Comparison of ENCODE assay signal across 10 cellular contexts in genomic region chr15:67144609-67145306, GRCh38.
DNase-seq lines count a peak whose midpoint lies in the region; ATAC-seq and TF ChIP-seq lines count a peak whose summit lies in the region.
"Had no signal": no experiment of that assay in that cellular context is flagged by ENCODE, and none has a peak within 500 bp of the region (broad histone marks: within the 10 kb centered on the region; RNA-seq: fewer than 3 reads in every experiment).

No MANE protein-coding gene starts in this region.

- H2BK15ac ChIP-seq in mesendoderm (replicated peaks; ENCODE audit: low read depth), result no peak overlapping the region

- peak overlapping the region; percentile 64 for H3K4me3 Mint-ChIP-seq in activated T-helper 1 cell treated with anti-CD3 and anti-CD28 coated beads, Interleukin-12 subunit alpha, Interleukin-12 subunit beta, Interleukin-2, Interleukin-4 antibody, amounts not matched to agents 30 ng/mL and 10 ng/mL and 1 ng/mL, durations not matched to agents 14 hours and 24 hours and 36 hours

- peaks cover 94% of the 10 kb centered on the region for H3K79me2 ChIP-seq in ACC112 (ENCODE audit: control insufficient read depth, insufficient read depth, low read length, unreplicated experiment)
- peaks cover 2% of the 10 kb centered on the region for H3K79me2 ChIP-seq in mesendoderm (ENCODE audit: control insufficient read depth, insufficient read depth, low read length)

- no peak overlapping the region for H3K9ac ChIP-seq in mesendoderm (ENCODE audit: low read length)

- H3K9me3 Mint-ChIP-seq in activated T-helper 1 cell treated with anti-CD3 and anti-CD28 coated beads, Interleukin-12 subunit alpha, Interleukin-12 subunit beta, Interleukin-2, Interleukin-4 antibody, amounts not matched to agents 30 ng/mL and 10 ng/mL and 1 ng/mL, durations not matched to agents 14 hours and 24 hours and 36 hours, result no peaks in the 10 kb centered on the region

- peaks cover 5% of the 10 kb centered on the region for H3K79me1 ChIP-seq in mesendoderm (ENCODE audit: low read length)

- H2AK5ac ChIP-seq in mesendoderm (ENCODE audit: low read length), result no peak overlapping the region

- POLR2A ChIA-PET in HEK293 (lab: Yijun Ruan, JAX), result no interaction called here

- no peak overlapping the region for H2BK120ac ChIP-seq in mesendoderm (ENCODE audit: low read depth, low read length)

- no CpG with 5 or more reads among the region's 7 CpGs for WGBS in mesendoderm (ENCODE audit: extremely low coverage, insufficient coverage, low lambda C conversion rate)

- H3K36me3 ChIP-seq in ACC112 (ENCODE audit: insufficient read depth, low read length) (no peaks in the 10 kb centered on the region; the same call in 1 of the 2 replicates), HEK293 (ENCODE audit: control insufficient read depth in 2 of 2, insufficient read depth in 1 of 2, low read length in 2 of 2) (no peaks in the 10 kb centered on the region), mesendoderm (ENCODE audit: control insufficient read depth, insufficient read depth, low read length) (no peaks in the 10 kb centered on the region)

- no peak overlapping the region for H2BK5ac ChIP-seq in mesendoderm (ENCODE audit: low read length)

- H3K23ac ChIP-seq in mesendoderm (ENCODE audit: low read length), result no peak overlapping the region

- H3K18ac ChIP-seq in mesendoderm (ENCODE audit: low read length), result peak overlapping the region; percentile 54

- DNase-seq in activated T-helper 1 cell treated with anti-CD3 and anti-CD28 coated beads, Interleukin-12 subunit alpha, Interleukin-12 subunit beta, Interleukin-2, Interleukin-4 antibody, amounts not matched to agents 30 ng/mL and 10 ng/mL and 1 ng/mL, durations not matched to agents 14 hours and 24 hours and 36 hours (ENCODE audit: low spot score), result peak; percentile 17
- DNase-seq in mesendoderm (peak; percentile 77), GM13976 (ENCODE audit: low spot score) (no peak), LoVo (ENCODE audit: low spot score) (no peak)
- DNase-seq: DND-41, GOT3 had no signal

- H3K27ac ChIP-seq in ACC112 (ENCODE audit: low read depth, low read length) (peak overlapping the region; percentile 99), HEK293 (ENCODE audit: extremely low read depth, low read depth, low read length) (no peak overlapping the region), mesendoderm (ENCODE audit: low read depth, low read length) (no peak overlapping the region)

- H3K4me3 ChIP-seq in ACC112 (ENCODE audit: low read depth, low read length) (no peak overlapping the region), HEK293 (ENCODE audit: low read depth, low read length) (no peak overlapping the region), mesendoderm (ENCODE audit: low read length) (no peak overlapping the region)

- peaks cover 100% of the 10 kb centered on the region for H3K4me1 ChIP-seq in ACC112 (ENCODE audit: control insufficient read depth, insufficient read depth, low read length, unreplicated experiment)
- peaks cover 49% of the 10 kb centered on the region for H3K4me1 ChIP-seq in HEK293 (ENCODE audit: control insufficient read depth, insufficient read depth, low read length)
- peaks cover 11% of the 10 kb centered on the region for H3K4me1 ChIP-seq in mesendoderm (ENCODE audit: control insufficient read depth, low read depth, low read length)

- H3K9me3 ChIP-seq in HEK293 (ENCODE audit: control insufficient read depth, insufficient read depth, low read depth, low read length), result no peaks in the 10 kb centered on the region

- in situ Hi-C loops in GM13976 (cut with MboI; ENCODE audit: low sequenced_read_pairs, unreplicated experiment), result no loop called here

- ATAC-seq in HG02870 (IDR thresholded peaks at IDR 0.05; ENCODE audit: unreplicated experiment), result no peak
- ATAC-seq in HG03175 (IDR thresholded peaks at IDR 0.05; ENCODE audit: unreplicated experiment), result no peak

- H3K27ac Mint-ChIP-seq in activated T-helper 1 cell treated with anti-CD3 and anti-CD28 coated beads, Interleukin-12 subunit alpha, Interleukin-12 subunit beta, Interleukin-2, Interleukin-4 antibody, amounts not matched to agents 30 ng/mL and 10 ng/mL and 1 ng/mL, durations not matched to agents 14 hours and 24 hours and 36 hours, result peak overlapping the region; percentile 77

- H3K4me2 ChIP-seq in mesendoderm (ENCODE audit: low read length), result no peak overlapping the region

- peak overlapping the region; percentile 12 for H3K56ac ChIP-seq in mesendoderm (ENCODE audit: low read length)

- peaks cover 37% of the 10 kb centered on the region for H3K36me3 Mint-ChIP-seq in activated T-helper 1 cell treated with anti-CD3 and anti-CD28 coated beads, Interleukin-12 subunit alpha, Interleukin-12 subunit beta, Interleukin-2, Interleukin-4 antibody, amounts not matched to agents 30 ng/mL and 10 ng/mL and 1 ng/mL, durations not matched to agents 14 hours and 24 hours and 36 hours (ENCODE audit: low read depth)

- CTCF ChIA-PET in HEK293 (lab: Yijun Ruan, JAX), result no interaction called here

- no peak overlapping the region for H4K5ac ChIP-seq in mesendoderm (ENCODE audit: low read length)

- no peak overlapping the region for H4K8ac ChIP-seq in mesendoderm (ENCODE audit: low read depth, low read length)

- intact Hi-C loops in activated T-helper 1 cell treated with anti-CD3 and anti-CD28 coated beads, Interleukin-12 subunit alpha, Interleukin-12 subunit beta, Interleukin-2, Interleukin-4 antibody, amounts not matched to agents 30 ng/mL and 10 ng/mL and 1 ng/mL, durations not matched to agents 14 hours and 24 hours and 36 hours (cut with micrococcal nuclease), result loop anchor here (5.0 kb wide), 1 partner anchor 122 kb away; no protein-coding TSS in a partner anchor

- no peaks in the 10 kb centered on the region for H3K27me3 ChIP-seq in ACC112 (ENCODE audit: insufficient read depth, low read length)
- no peaks in the 10 kb centered on the region for H3K27me3 ChIP-seq in mesendoderm (ENCODE audit: insufficient read depth, low read length, poor library complexity)

- peaks cover 100% of the 10 kb centered on the region for H3K4me1 Mint-ChIP-seq in activated T-helper 1 cell treated with anti-CD3 and anti-CD28 coated beads, Interleukin-12 subunit alpha, Interleukin-12 subunit beta, Interleukin-2, Interleukin-4 antibody, amounts not matched to agents 30 ng/mL and 10 ng/mL and 1 ng/mL, durations not matched to agents 14 hours and 24 hours and 36 hours (ENCODE audit: low read depth)

- no peaks in the 10 kb centered on the region for H3K27me3 Mint-ChIP-seq in activated T-helper 1 cell treated with anti-CD3 and anti-CD28 coated beads, Interleukin-12 subunit alpha, Interleukin-12 subunit beta, Interleukin-2, Interleukin-4 antibody, amounts not matched to agents 30 ng/mL and 10 ng/mL and 1 ng/mL, durations not matched to agents 14 hours and 24 hours and 36 hours (ENCODE audit: insufficient read depth)

- no peak overlapping the region for H2AFZ ChIP-seq in ACC112 (ENCODE audit: low read length, unreplicated experiment)

- TF ChIP-seq CTCF in HEK293 (tag by site-specific recombination; IDR thresholded peaks at IDR 0.05) (no peak), GM13976 (IDR thresholded peaks at IDR 0.05; ENCODE audit: borderline replicate concordance, control extremely low read depth, extremely low read depth, insufficient read depth, missing control alignments) (no peak)

- H3K4ac ChIP-seq in mesendoderm (ENCODE audit: low read depth, low read length), result peak overlapping the region; percentile 39

TF ChIP-seq in HEK293, 187 proteins besides CTCF, POLR2A, EP300 and RAD21:
- TF ChIP-seq MYNN (tag by site-specific recombination; IDR thresholded peaks at IDR 0.05; ENCODE audit: borderline replicate concordance) (no peak), ZNF548 (tag by site-specific recombination; IDR thresholded peaks at IDR 0.05) (peak; percentile 89), ZNF660 (tag by site-specific recombination; IDR thresholded peaks at IDR 0.05) (0 out of 2 replicates have a peak, but pooled peaks have one; percentile 18), ZNF600 (tag by site-specific recombination; IDR thresholded peaks at IDR 0.05) (0 out of 2 replicates have a peak, but pooled peaks have one; percentile 50)

Comparison
In these comparisons a context has a peak if more than half of its experiments do, and no peak if none do; other contexts are left out.
1. DNase-seq: peak in activated T-helper 1 cell treated with anti-CD3 and anti-CD28 coated beads, Interleukin-12 subunit alpha, Interleukin-12 subunit beta, Interleukin-2, Interleukin-4 antibody, amounts not matched to agents 30 ng/mL and 10 ng/mL and 1 ng/mL, durations not matched to agents 14 hours and 24 hours and 36 hours (single experiment) and mesendoderm (single experiment); none in GM13976 (single experiment) and LoVo (single experiment).